Comparison of ENCODE assay signal across 1 cellular context in the genomic region with DNA sequence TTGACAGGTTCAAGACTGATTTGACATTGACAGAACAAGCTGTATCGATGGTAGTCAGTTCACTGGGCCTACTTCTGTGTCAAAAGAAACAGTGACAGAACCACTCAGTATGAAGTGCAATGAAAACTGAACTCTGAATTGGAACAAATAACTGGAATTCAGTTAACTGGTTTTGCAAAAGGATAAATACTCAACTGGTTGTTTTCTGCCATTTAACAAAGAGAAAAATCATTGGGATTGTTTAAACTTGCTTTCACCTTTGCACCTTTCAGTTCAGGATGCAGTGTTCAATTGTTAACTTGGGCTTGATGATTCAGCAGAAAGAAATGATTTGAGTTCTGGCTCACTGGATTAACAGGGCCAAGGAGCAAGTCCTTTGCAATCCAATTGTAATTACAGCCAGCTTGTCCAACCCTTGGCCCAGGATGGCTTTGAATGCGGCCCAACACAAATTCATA.
TF ChIP-seq lines count a peak whose summit lies in the region.

No MANE protein-coding gene starts in this region.

TF ChIP-seq in liver, 16 proteins besides CTCF, POLR2A, EP300 and RAD21 (continued from another document):
- TF ChIP-seq, protein P1, sequence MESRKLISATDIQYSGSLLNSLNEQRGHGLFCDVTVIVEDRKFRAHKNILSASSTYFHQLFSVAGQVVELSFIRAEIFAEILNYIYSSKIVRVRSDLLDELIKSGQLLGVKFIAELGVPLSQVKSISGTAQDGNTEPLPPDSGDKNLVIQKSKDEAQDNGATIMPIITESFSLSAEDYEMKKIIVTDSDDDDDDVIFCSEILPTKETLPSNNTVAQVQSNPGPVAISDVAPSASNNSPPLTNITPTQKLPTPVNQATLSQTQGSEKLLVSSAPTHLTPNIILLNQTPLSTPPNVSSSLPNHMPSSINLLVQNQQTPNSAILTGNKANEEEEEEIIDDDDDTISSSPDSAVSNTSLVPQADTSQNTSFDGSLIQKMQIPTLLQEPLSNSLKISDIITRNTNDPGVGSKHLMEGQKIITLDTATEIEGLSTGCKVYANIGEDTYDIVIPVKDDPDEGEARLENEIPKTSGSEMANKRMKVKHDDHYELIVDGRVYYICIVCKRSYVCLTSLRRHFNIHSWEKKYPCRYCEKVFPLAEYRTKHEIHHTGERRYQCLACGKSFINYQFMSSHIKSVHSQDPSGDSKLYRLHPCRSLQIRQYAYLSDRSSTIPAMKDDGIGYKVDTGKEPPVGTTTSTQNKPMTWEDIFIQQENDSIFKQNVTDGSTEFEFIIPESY (IDR thresholded peaks at IDR 0.05): peak; percentile 71
- no peak for TF ChIP-seq FOXA1 (IDR thresholded peaks at IDR 0.05)
